12 cellular contexts compared by ENCODE assay signal in genomic region chr1:3748316-3748900, GRCh38. TPM values are rescaled to one million over a fixed set of nuclear protein-coding genes. Genes with fewer than 3 reads are reported as not detected.
DNase-seq lines count a peak whose midpoint lies in the region; ATAC-seq and TF ChIP-seq lines count a peak whose summit lies in the region.
"Not testable (repeated sequence)": the region's sequence is repeated elsewhere in the genome, so short reads cannot be mapped to it uniquely, and the experiment has no call there.
"Had no signal": no experiment of that assay in that cellular context is flagged by ENCODE, and none has a peak within 500 bp of the region (broad histone marks: within the 10 kb centered on the region; RNA-seq: fewer than 3 reads in every experiment).

No MANE protein-coding gene starts in this region.

- H3K27me3 Mint-ChIP-seq in CD4-positive, alpha-beta T cell; T-helper 1 cell treated with Interleukin-12 subunit alpha and Interleukin-12 subunit beta and Interleukin-4 antibody, amounts not matched to agents 30 μg/mL and 1 μg/mL, for 36 hours (ENCODE audit: low read depth); activated CD8-positive, alpha-beta T cell treated with anti-CD3 and anti-CD28 coated beads, Interleukin-2, amount 10 ng/mL, durations not matched to agents 7 days and 5 days (ENCODE audit: low read depth); activated naive CD4-positive, alpha-beta T cell treated with anti-CD3 and anti-CD28 coated beads, Interleukin-2, amount 50 U/mL, for 24 hours; memory B cell; neural progenitor cell (ENCODE audit: insufficient read depth, low read depth): not testable (repeated sequence)

- DNase-seq in CD4-positive, alpha-beta T cell; activated CD8-positive, alpha-beta T cell treated with anti-CD3 and anti-CD28 coated beads, Interleukin-2, amount 10 ng/mL, durations not matched to agents 7 days and 5 days; mammary epithelial cell; memory B cell (ENCODE audit: low spot score in 2 of 2); neural progenitor cell (ENCODE audit: low spot score): not testable (repeated sequence)
- peak; percentile 84 to 90 for DNase-seq in thyroid gland

- not testable (repeated sequence) for H3K4me1 ChIP-seq in mammary epithelial cell (ENCODE audit: insufficient read depth, low read length)
- peaks cover 11% of the 10 kb centered on the region for H3K4me1 ChIP-seq in neural progenitor cell
- peaks cover 26 to 30% of the 10 kb centered on the region in 2 donors for H3K4me1 ChIP-seq in thyroid gland

- intact Hi-C loops in CD4-positive, alpha-beta T cell (cut with DNase I, micrococcal nuclease); mammary epithelial cell (cut with micrococcal nuclease); thyroid gland (cut with DNase I): not testable (repeated sequence)

- not testable (repeated sequence) for H3K27ac ChIP-seq in CD4-positive, alpha-beta T cell (ENCODE audit: low read depth, low read length); mammary epithelial cell (ENCODE audit: insufficient read depth, low read depth, low read length); neural progenitor cell
- peak overlapping the region in 1 of 3 donors; percentile 7 for H3K27ac ChIP-seq in thyroid gland

- BruUV-seq in mammary epithelial cell (replicated peaks; lab: Mats Ljungman, UMichigan) = not testable (repeated sequence)

- H3K9me3 Mint-ChIP-seq in CD4-positive, alpha-beta T cell; T-helper 1 cell treated with Interleukin-12 subunit alpha and Interleukin-12 subunit beta and Interleukin-4 antibody, amounts not matched to agents 30 μg/mL and 1 μg/mL, for 36 hours; activated CD8-positive, alpha-beta T cell treated with anti-CD3 and anti-CD28 coated beads, Interleukin-2, amount 10 ng/mL, durations not matched to agents 7 days and 5 days (ENCODE audit: insufficient read depth); activated naive CD4-positive, alpha-beta T cell treated with anti-CD3 and anti-CD28 coated beads, Interleukin-2, amount 50 U/mL, for 24 hours; memory B cell; neural progenitor cell: not testable (repeated sequence)

- not testable (repeated sequence) for H3F3A ChIP-seq in neural progenitor cell (ENCODE audit: low read depth)

- not testable (repeated sequence) for H3K9me3 ChIP-seq in CD4-positive, alpha-beta T cell (ENCODE audit: control insufficient read depth, low read length); mammary epithelial cell (replicated peaks; ENCODE audit: insufficient read depth, low read length); neural progenitor cell (ENCODE audit: low read depth); thyroid gland

- not testable (repeated sequence) for H4K20me1 ChIP-seq in mammary epithelial cell (ENCODE audit: insufficient read depth, low read length)
- peaks cover 24% of the 10 kb centered on the region for H4K20me1 ChIP-seq in neural progenitor cell (ENCODE audit: low read depth)

- TF ChIP-seq POLR2A in thyroid gland (IDR thresholded peaks at IDR 0.05) = peak in 1 of 2 donors; percentile 16

- ATAC-seq in CD4-positive, alpha-beta T cell (ENCODE audit: poor library complexity); activated CD8-positive, alpha-beta T cell treated with anti-CD3 and anti-CD28 coated beads, Interleukin-2, amount 10 ng/mL, durations not matched to agents 7 days and 5 days; memory B cell (ENCODE audit: low read depth): not testable (repeated sequence)

- 51% methylated on average over 15 of the region's 15 CpGs for WGBS in mammary epithelial cell (ENCODE audit: low coverage, missing lambda C conversion rate)
- WGBS in thyroid gland, 2 donors = 30 to 49% methylated on average over 15 of the region's 15 CpGs

- H3K36me3 ChIP-seq in mammary epithelial cell (ENCODE audit: insufficient read depth, low read length); neural progenitor cell; thyroid gland: not testable (repeated sequence)

- dilution Hi-C loops in mammary epithelial cell (cut with HindIII; ENCODE audit: low sequenced_read_pairs) = not testable (repeated sequence)

- H3K4me3 ChIP-seq in mammary epithelial cell (replicated peaks in 1 of 3; ENCODE audit: insufficient read depth in 1 of 3, low read depth in 2 of 3, low read length in 3 of 3); neural progenitor cell; thyroid gland (replicated peaks in 1 of 3): not testable (repeated sequence)

- peak overlapping the region; percentile 0 for H2AFZ ChIP-seq in mammary epithelial cell (ENCODE audit: low read depth, low read length)
- H2AFZ ChIP-seq in neural progenitor cell (replicated peaks) = not testable (repeated sequence)

- H3K27ac Mint-ChIP-seq in CD4-positive, alpha-beta T cell; T-helper 1 cell treated with Interleukin-12 subunit alpha and Interleukin-12 subunit beta and Interleukin-4 antibody, amounts not matched to agents 30 μg/mL and 1 μg/mL, for 36 hours; activated CD8-positive, alpha-beta T cell treated with anti-CD3 and anti-CD28 coated beads, Interleukin-2, amount 10 ng/mL, durations not matched to agents 7 days and 5 days; activated naive CD4-positive, alpha-beta T cell treated with anti-CD3 and anti-CD28 coated beads, Interleukin-2, amount 50 U/mL, for 24 hours; memory B cell; neural progenitor cell: not testable (repeated sequence)

- not testable (repeated sequence) for H3K9ac ChIP-seq in mammary epithelial cell (ENCODE audit: insufficient read depth, low read length); neural progenitor cell

- H3K79me2 ChIP-seq in mammary epithelial cell (ENCODE audit: insufficient read depth, low read length) = not testable (repeated sequence)
- peaks cover 17% of the 10 kb centered on the region for H3K79me2 ChIP-seq in neural progenitor cell (ENCODE audit: low read depth)

- H3K27me3 ChIP-seq in CD4-positive, alpha-beta T cell (ENCODE audit: control insufficient read depth, insufficient read depth, low read length); mammary epithelial cell (ENCODE audit: insufficient read depth, low read length); thyroid gland: not testable (repeated sequence)
- peaks cover 39% of the 10 kb centered on the region for H3K27me3 ChIP-seq in neural progenitor cell

- TF ChIP-seq CTCF in CD4-positive, alpha-beta T cell (IDR thresholded peaks at IDR 0.05); mammary epithelial cell (conservative IDR thresholded peaks at IDR 0.05 in 1 of 2, IDR thresholded peaks at IDR 0.05 in 1 of 2; ENCODE audit: extremely low read depth in 1 of 2, insufficient read depth in 1 of 2, low read depth in 1 of 2, low read length in 2 of 2); neural progenitor cell (IDR thresholded peaks at IDR 0.05); thyroid gland (IDR thresholded peaks at IDR 0.05): not testable (repeated sequence)

- CTCF ChIA-PET in CD4-positive, alpha-beta T cell (lab: Charles Lee); activated CD8-positive, alpha-beta T cell treated with anti-CD3 and anti-CD28 coated beads, Interleukin-2, amount 10 ng/mL, durations not matched to agents 7 days and 5 days (lab: Charles Lee); mammary epithelial cell (lab: Charles Lee; ENCODE audit: low non-redundant PET): not testable (repeated sequence)

- POLR2A ChIA-PET in CD4-positive, alpha-beta T cell (lab: Charles Lee) = interaction anchor here (1.2 kb wide), 1 partner anchor 48 kb away, joined by 4 read pairs; the partner anchor contains the start of gene LRRC47
- POLR2A ChIA-PET in activated CD8-positive, alpha-beta T cell treated with anti-CD3 and anti-CD28 coated beads, Interleukin-2, amount 10 ng/mL, durations not matched to agents 7 days and 5 days (lab: Charles Lee) = not testable (repeated sequence)

- in situ Hi-C loops in mammary epithelial cell (cut with MboI; ENCODE audit: low sequenced_read_pairs in 2 of 2) = not testable (repeated sequence)

- H3K4me2 ChIP-seq in mammary epithelial cell (ENCODE audit: insufficient read depth, low read depth, low read length); neural progenitor cell: not testable (repeated sequence)

- peak overlapping the region; percentile 72 for H3K4me3 Mint-ChIP-seq in CD4-positive, alpha-beta T cell
- H3K4me3 Mint-ChIP-seq in T-helper 1 cell treated with Interleukin-12 subunit alpha and Interleukin-12 subunit beta and Interleukin-4 antibody, amounts not matched to agents 30 μg/mL and 1 μg/mL, for 36 hours = peak overlapping the region; percentile 61
- peak overlapping the region; percentile 76 for H3K4me3 Mint-ChIP-seq in activated CD8-positive, alpha-beta T cell treated with anti-CD3 and anti-CD28 coated beads, Interleukin-2, amount 10 ng/mL, durations not matched to agents 7 days and 5 days
- H3K4me3 Mint-ChIP-seq in activated naive CD4-positive, alpha-beta T cell treated with anti-CD3 and anti-CD28 coated beads, Interleukin-2, amount 50 U/mL, for 24 hours = peak overlapping the region; percentile 79
- H3K4me3 Mint-ChIP-seq in memory B cell (peak overlapping the region; percentile 69), neural progenitor cell (peak overlapping the region; percentile 81)

- peaks cover 34% of the 10 kb centered on the region for H3K4me1 Mint-ChIP-seq in CD4-positive, alpha-beta T cell (ENCODE audit: low read depth)
- peaks cover 17% of the 10 kb centered on the region for H3K4me1 Mint-ChIP-seq in T-helper 1 cell treated with Interleukin-12 subunit alpha and Interleukin-12 subunit beta and Interleukin-4 antibody, amounts not matched to agents 30 μg/mL and 1 μg/mL, for 36 hours (ENCODE audit: low read depth)
- peaks cover 27% of the 10 kb centered on the region for H3K4me1 Mint-ChIP-seq in activated CD8-positive, alpha-beta T cell treated with anti-CD3 and anti-CD28 coated beads, Interleukin-2, amount 10 ng/mL, durations not matched to agents 7 days and 5 days (ENCODE audit: low read depth)
- peaks cover 30% of the 10 kb centered on the region for H3K4me1 Mint-ChIP-seq in activated naive CD4-positive, alpha-beta T cell treated with anti-CD3 and anti-CD28 coated beads, Interleukin-2, amount 50 U/mL, for 24 hours
- H3K4me1 Mint-ChIP-seq in memory B cell (peaks cover 16% of the 10 kb centered on the region), neural progenitor cell (peaks cover 16% of the 10 kb centered on the region)

- H3K36me3 Mint-ChIP-seq in CD4-positive, alpha-beta T cell (ENCODE audit: low read depth); T-helper 1 cell treated with Interleukin-12 subunit alpha and Interleukin-12 subunit beta and Interleukin-4 antibody, amounts not matched to agents 30 μg/mL and 1 μg/mL, for 36 hours (ENCODE audit: low read depth); activated CD8-positive, alpha-beta T cell treated with anti-CD3 and anti-CD28 coated beads, Interleukin-2, amount 10 ng/mL, durations not matched to agents 7 days and 5 days (ENCODE audit: low read depth); activated naive CD4-positive, alpha-beta T cell treated with anti-CD3 and anti-CD28 coated beads, Interleukin-2, amount 50 U/mL, for 24 hours; memory B cell; neural progenitor cell: not testable (repeated sequence)

RNA-seq across cellular contexts. Expression of gene CCDC27, which starts 3.8 kb away (rescaled TPM):
- not detected for total RNA-seq in CD4-positive, alpha-beta T cell
- not detected for total RNA-seq in activated CD8-positive, alpha-beta T cell treated with anti-CD3 and anti-CD28 coated beads, Interleukin-2, amount 10 ng/mL, durations not matched to agents 7 days and 5 days
- total RNA-seq in mammary epithelial cell (not detected), neural progenitor cell (ENCODE audit: low replicate concordance) (not detected in 2 replicates), thyroid gland (under 1 TPM in 1 of 4 donors, not detected in 3; 0.13 TPM)
- not detected for polyA plus RNA-seq in mammary epithelial cell
- not detected for polyA minus RNA-seq in mammary epithelial cell
- total RNA-seq: H9, M059J, OCI-LY7 had no signal
- polyA plus RNA-seq: A549 had no signal

RNA-seq across cellular contexts. Expression of gene SMIM1, which starts 24.1 kb away (rescaled TPM):
- 1 to 10 TPM; 1.8 to 2.6 TPM for total RNA-seq in CD4-positive, alpha-beta T cell
- total RNA-seq in activated CD8-positive, alpha-beta T cell treated with anti-CD3 and anti-CD28 coated beads, Interleukin-2, amount 10 ng/mL, durations not matched to agents 7 days and 5 days = not detected
- 1 to 10 TPM; 1.2 to 2.1 TPM for total RNA-seq in mammary epithelial cell
- 0.59 TPM for polyA plus RNA-seq in mammary epithelial cell
- polyA minus RNA-seq in mammary epithelial cell = not detected
- total RNA-seq in neural progenitor cell (ENCODE audit: low replicate concordance) = 9.1 TPM in 1 of 2 replicates, not detected in the other
- 10 to 100 TPM in 1 of 4 donors, 1 to 10 TPM in 3; 8.6 to 20.2 (median 9.7) TPM for total RNA-seq in thyroid gland
- total RNA-seq: M059J had no signal

RNA-seq across cellular contexts. Expression of gene LRRC47, which starts 47.9 kb away (rescaled TPM):
- total RNA-seq in CD4-positive, alpha-beta T cell = 10 to 100 TPM; 30.1 to 32.0 TPM
- total RNA-seq in activated CD8-positive, alpha-beta T cell treated with anti-CD3 and anti-CD28 coated beads, Interleukin-2, amount 10 ng/mL, durations not matched to agents 7 days and 5 days = 10 to 100 TPM; 36.4 to 39.5 TPM
- total RNA-seq in mammary epithelial cell (10 to 100 TPM; 31.2 to 40.2 TPM), neural progenitor cell (ENCODE audit: low replicate concordance) (32.5 and 51.0 TPM in 2 replicates), thyroid gland (10 to 100 TPM; 38.7 to 45.2 (median 43.7) TPM)
- polyA plus RNA-seq in mammary epithelial cell = 19.8 TPM
- 46.5 TPM for polyA minus RNA-seq in mammary epithelial cell
